In genomic region chr9:76255781-76256455, GRCh38 we compare ENCODE assay signal across 12 cellular contexts.
DNase-seq lines count a peak whose midpoint lies in the region; ATAC-seq and TF ChIP-seq lines count a peak whose summit lies in the region.
"Had no signal": no experiment of that assay in that cellular context is flagged by ENCODE, and none has a peak within 500 bp of the region (broad histone marks: within the 10 kb centered on the region; RNA-seq: fewer than 3 reads in every experiment).

No MANE protein-coding gene starts in this region.

- WGBS in esophagus, 2 donors: 32 to 58% methylated on average over 12 of the region's 12 CpGs

- ATAC-seq in GM18861 (IDR thresholded peaks at IDR 0.05; ENCODE audit: unreplicated experiment) (no peak), natural killer cell (no peak)
- ATAC-seq: CD8-positive, alpha-beta T cell had no signal

- H2AFZ ChIP-seq in ACC112 (ENCODE audit: low read length, unreplicated experiment): peak overlapping the region; percentile 68

- POLR2A ChIA-PET in Caco-2 (lab: Charles Lee): no interaction called here

- H3K79me2 ChIP-seq in ACC112 (ENCODE audit: control insufficient read depth, insufficient read depth, low read length, unreplicated experiment): no peaks in the 10 kb centered on the region

- no TSS peak for BruUV-seq in Caco-2 (replicated peaks; lab: Mats Ljungman, UMichigan)

- H3K27me3 Mint-ChIP-seq in Caco-2 (ENCODE audit: insufficient read depth, unreplicated experiment) (no peaks in the 10 kb centered on the region), natural killer cell (ENCODE audit: low read depth in 2 of 2) (peaks cover 3 to 26% of the 10 kb centered on the region in 2 donors)
- H3K27me3 Mint-ChIP-seq: activated B cell treated with CpG ODN at 0.5 μM for 24 hours had no signal

- H3K36me3 Mint-ChIP-seq in Caco-2 (ENCODE audit: insufficient read depth, unreplicated experiment): no peaks in the 10 kb centered on the region
- no peaks in the 10 kb centered on the region for H3K36me3 Mint-ChIP-seq in natural killer cell
- H3K36me3 Mint-ChIP-seq: CD8-positive, alpha-beta T cell; memory B cell had no signal

- H3K9me3 ChIP-seq in esophagus (ENCODE audit: control insufficient read depth in 2 of 2, insufficient read depth in 1 of 2, low read depth in 1 of 2, low read length in 1 of 2) (no peaks in the 10 kb centered on the region), Caco-2 (no peaks in the 10 kb centered on the region)

- H3K4me3 ChIP-seq in ACC112 (ENCODE audit: low read depth, low read length) (peak overlapping the region; percentile 75), esophagus (ENCODE audit: low read depth in 1 of 2, low read length in 2 of 2) (no peak overlapping the region), Caco-2 (ENCODE audit: low read depth, low read length) (no peak overlapping the region)

- H3K4me3 Mint-ChIP-seq in Caco-2 (ENCODE audit: unreplicated experiment): no peak overlapping the region
- no peak overlapping the region for H3K4me3 Mint-ChIP-seq in natural killer cell
- H3K4me3 Mint-ChIP-seq: activated B cell treated with CpG ODN at 0.5 μM for 24 hours; CD8-positive, alpha-beta T cell; memory B cell had no signal

- TF ChIP-seq CTCF in Caco-2 (IDR thresholded peaks at IDR 0.05; ENCODE audit: insufficient read depth in 1 of 2, low read depth in 1 of 2, low read length in 1 of 2, severe bottlenecking in 1 of 2, unreplicated experiment in 1 of 2): no peak
- TF ChIP-seq CTCF in natural killer cell (IDR thresholded peaks at IDR 0.05): no peak

- H3K27ac ChIP-seq in ACC112 (ENCODE audit: low read depth, low read length) (peak overlapping the region; percentile 9; the same call in 1 of the 2 replicates), esophagus (ENCODE audit: low read depth in 2 of 2, low read length in 1 of 2) (peak overlapping the region; percentile 7 to 52)

- CTCF ChIA-PET in Caco-2 (lab: Charles Lee): no interaction called here

- H3K27ac Mint-ChIP-seq in Caco-2 (ENCODE audit: unreplicated experiment): no peak overlapping the region
- no peak overlapping the region for H3K27ac Mint-ChIP-seq in natural killer cell
- H3K27ac Mint-ChIP-seq: activated B cell treated with CpG ODN at 0.5 μM for 24 hours; CD8-positive, alpha-beta T cell; memory B cell had no signal

- intact Hi-C loops in Caco-2 (cut with micrococcal nuclease; ENCODE audit: unreplicated experiment) (no loop called here), natural killer cell (cut with micrococcal nuclease) (no loop called here)

- H3K4me1 Mint-ChIP-seq in Caco-2 (ENCODE audit: low read depth, unreplicated experiment) (no peaks in the 10 kb centered on the region), natural killer cell (no peaks in the 10 kb centered on the region)
- H3K4me1 Mint-ChIP-seq: activated B cell treated with CpG ODN at 0.5 μM for 24 hours, memory B cell had no signal

- peak; percentile 81 for DNase-seq in MV-4-11 (lab: John Stamatoyannopoulos, UW)
- peak; percentile 60 for DNase-seq in myocyte (ENCODE audit: low read depth)
- no peak for DNase-seq in Caco-2
- DNase-seq in COR-L47 (lab: John Stamatoyannopoulos, UW): no peak
- DNase-seq in natural killer cell: no peak
- DNase-seq: activated B cell treated with CpG ODN at 0.5 μM for 24 hours; CD8-positive, alpha-beta T cell; NCI-H2029 had no signal

- H3K27me3 ChIP-seq in ACC112 (ENCODE audit: insufficient read depth, low read length): 0 out of 2 replicates have a peak, but pooled peaks cover 4% of the 10 kb centered on the region
- no peaks in the 10 kb centered on the region for H3K27me3 ChIP-seq in esophagus (ENCODE audit: control insufficient read depth in 1 of 2, insufficient read depth in 2 of 2, low read length in 2 of 2)
- H3K27me3 ChIP-seq in Caco-2 (replicated peaks; ENCODE audit: control insufficient read depth, insufficient read depth, low read length): no peaks in the 10 kb centered on the region

- no peaks in the 10 kb centered on the region for H3K4me1 ChIP-seq in ACC112 (ENCODE audit: control insufficient read depth, insufficient read depth, low read length, unreplicated experiment)
- H3K4me1 ChIP-seq in esophagus (ENCODE audit: control insufficient read depth in 2 of 2, insufficient read depth in 2 of 2, low read length in 1 of 2): no peaks in the 10 kb centered on the region
- no peaks in the 10 kb centered on the region for H3K4me1 ChIP-seq in Caco-2

- H3K9me3 Mint-ChIP-seq in Caco-2 (ENCODE audit: unreplicated experiment) (no peaks in the 10 kb centered on the region), natural killer cell (no peaks in the 10 kb centered on the region)
- H3K9me3 Mint-ChIP-seq: activated B cell treated with CpG ODN at 0.5 μM for 24 hours; CD8-positive, alpha-beta T cell; memory B cell had no signal

- H3K36me3 ChIP-seq in ACC112 (ENCODE audit: insufficient read depth, low read length): no peaks in the 10 kb centered on the region
- no peaks in the 10 kb centered on the region for H3K36me3 ChIP-seq in esophagus (ENCODE audit: control insufficient read depth in 2 of 2, insufficient read depth in 2 of 2, low read length in 1 of 2)
- H3K36me3 ChIP-seq in Caco-2 (ENCODE audit: control insufficient read depth, insufficient read depth, low read length): no peaks in the 10 kb centered on the region

Comparison
In these comparisons a context has a peak if more than half of its experiments do, and no peak if none do; other contexts are left out.
1. DNase-seq: peak in MV-4-11 (single experiment) and myocyte (single experiment); none in Caco-2 (0 of 2), COR-L47 (single experiment) and natural killer cell (single experiment).